8 cellular contexts compared by ENCODE assay signal in genomic region chr9:134136997-134137302, GRCh38. TPM values are rescaled to one million over a fixed set of nuclear protein-coding genes. Genes with fewer than 3 reads are reported as not detected.
A peak's percentile ranks its signal among the peaks of the same experiment; 100 is the strongest.
DNase-seq lines count a peak whose midpoint lies in the region; ATAC-seq, FAIRE-seq and TF ChIP-seq lines count a peak whose summit lies in the region.

No MANE protein-coding gene starts in this region.

- peak overlapping the region; percentile 72 for H3K27ac ChIP-seq in HEK293 (ENCODE audit: extremely low read depth, low read depth, low read length)
- peak overlapping the region; percentile 85 for H3K27ac ChIP-seq in hepatocyte
- H3K27ac ChIP-seq in smooth muscle cell (ENCODE audit: low read depth) = no peak overlapping the region

- H3K4me3 ChIP-seq in HEK293 (ENCODE audit: low read depth, low read length) (peak overlapping the region; percentile 71), WI38 (ENCODE audit: low read depth, low read length) (peak overlapping the region; percentile 95), hepatocyte (peak overlapping the region; percentile 85), smooth muscle cell (peak overlapping the region; percentile 82)

- H3K79me2 ChIP-seq in hepatocyte (peaks cover 53% of the 10 kb centered on the region), smooth muscle cell (ENCODE audit: low read depth) (peaks cover 40% of the 10 kb centered on the region)

- H3K27me3 ChIP-seq in hepatocyte (no peaks in the 10 kb centered on the region), smooth muscle cell (ENCODE audit: low read depth) (no peaks in the 10 kb centered on the region)

- DNase-seq in hepatocyte (ENCODE audit: low spot score) (no peak), smooth muscle cell (lab: John Stamatoyannopoulos, UW; ENCODE audit: unreplicated experiment) (no peak), DMS79 treated with DMSO at 0.1 percent for 48 hours (lab: John Stamatoyannopoulos, UW) (no peak), frontal cortex (ENCODE audit: low spot score in 2 of 2) (no peak)

- H3K4me2 ChIP-seq in hepatocyte (peak overlapping the region; percentile 99), smooth muscle cell (peak overlapping the region; percentile 90)

- no peak overlapping the region for H3K9ac ChIP-seq in smooth muscle cell (ENCODE audit: low read depth)

- H3K36me3 ChIP-seq in HEK293 (ENCODE audit: control insufficient read depth in 2 of 2, insufficient read depth in 1 of 2, low read length in 2 of 2) (peaks cover 13 to 46% of the 10 kb centered on the region in 2 experiments), hepatocyte (replicated peaks; ENCODE audit: insufficient read depth, low read depth) (no peaks in the 10 kb centered on the region), smooth muscle cell (ENCODE audit: low read depth) (no peaks in the 10 kb centered on the region)

- TF ChIP-seq CTCF in HEK293 (tag by site-specific recombination; IDR thresholded peaks at IDR 0.05) (no peak), WI38 (IDR thresholded peaks at IDR 0.05; ENCODE audit: low read depth, low read length) (no peak), hepatocyte (IDR thresholded peaks at IDR 0.05; ENCODE audit: poor library complexity) (no peak), smooth muscle cell (IDR thresholded peaks at IDR 0.05; ENCODE audit: borderline replicate concordance, insufficient read depth, poor library complexity, severe bottlenecking) (no peak)

- POLR2A ChIA-PET in HEK293 (lab: Yijun Ruan, JAX) = interaction anchor here (1.6 kb wide), 2 partner anchors 10 to 23 kb away, joined by 7 to 11 read pairs; no protein-coding TSS in a partner anchor

- H3F3A ChIP-seq in smooth muscle cell (ENCODE audit: low read depth) = no peaks in the 10 kb centered on the region

- CTCF ChIA-PET in HEK293 (lab: Yijun Ruan, JAX) = no interaction called here

- no peak for ATAC-seq in HG02884 (IDR thresholded peaks at IDR 0.05; ENCODE audit: unreplicated experiment)
- no peak for ATAC-seq in GM21390 (IDR thresholded peaks at IDR 0.05; ENCODE audit: unreplicated experiment)

- H3K9me2 ChIP-seq in hepatocyte (replicated peaks; ENCODE audit: insufficient read depth) = no peaks in the 10 kb centered on the region

- no peak for FAIRE-seq in frontal cortex (lab: Jason Lieb, UNC)

- H3K4me1 ChIP-seq in HEK293 (ENCODE audit: control insufficient read depth, insufficient read depth, low read length) (peaks cover 2% of the 10 kb centered on the region; the same call in 1 of the 2 replicates), hepatocyte (ENCODE audit: insufficient read depth) (peaks cover 37% of the 10 kb centered on the region), smooth muscle cell (ENCODE audit: low read depth) (peaks cover 19% of the 10 kb centered on the region)

- 40% methylated on average over 7 of the region's 7 CpGs for WGBS in hepatocyte (ENCODE audit: low lambda C conversion rate, missing lambda C conversion rate)
- 54% methylated on average over 7 of the region's 7 CpGs for WGBS in smooth muscle cell (ENCODE audit: low lambda C conversion rate)

- H4K20me1 ChIP-seq in hepatocyte (ENCODE audit: insufficient read depth, poor library complexity, severe bottlenecking) = peaks cover 22% of the 10 kb centered on the region
- H4K20me1 ChIP-seq in smooth muscle cell (ENCODE audit: low read depth) = peaks cover 31% of the 10 kb centered on the region

- H3K9me3 ChIP-seq in HEK293 (ENCODE audit: control insufficient read depth, insufficient read depth, low read depth, low read length) (no peaks in the 10 kb centered on the region), hepatocyte (ENCODE audit: low read depth) (no peaks in the 10 kb centered on the region), smooth muscle cell (replicated peaks; ENCODE audit: low read depth) (no peaks in the 10 kb centered on the region)

- H2AFZ ChIP-seq in hepatocyte (peak overlapping the region; percentile 31), smooth muscle cell (ENCODE audit: low read depth) (no peak overlapping the region)

TF ChIP-seq in HEK293, 187 proteins besides CTCF, POLR2A, EP300 and RAD21:
- TF ChIP-seq ZBTB17 (tag by site-specific recombination; IDR thresholded peaks at IDR 0.05) (0 out of 2 replicates have a peak, but pooled peaks have one; percentile 7), ZNF621 (tag by site-specific recombination; IDR thresholded peaks at IDR 0.05) (no peak), ZBTB20 (tag by site-specific recombination; IDR thresholded peaks at IDR 0.05) (peak; percentile 98)

RNA-seq across cellular contexts. Expression of gene WDR5, which starts 1.1 kb away (rescaled TPM):
- total RNA-seq in hepatocyte (19.8 and 21.0 TPM in 2 replicates), smooth muscle cell (8.9 and 9.8 TPM in 2 replicates), frontal cortex (24.5 TPM)
- polyA plus RNA-seq in hepatocyte (20.2 and 20.9 TPM in 2 replicates), smooth muscle cell (15.7 and 16.3 TPM in 2 replicates)

RNA-seq across cellular contexts. Expression of gene RNU6ATAC, which starts 27.4 kb away (rescaled TPM):
- total RNA-seq in hepatocyte (not detected in 2 replicates), smooth muscle cell (not detected in 2 replicates), frontal cortex (not detected)
- polyA plus RNA-seq in hepatocyte (not detected in 2 replicates), smooth muscle cell (not detected in 2 replicates)
